ENCODE assay signal across 27 cellular contexts in the genomic region with DNA sequence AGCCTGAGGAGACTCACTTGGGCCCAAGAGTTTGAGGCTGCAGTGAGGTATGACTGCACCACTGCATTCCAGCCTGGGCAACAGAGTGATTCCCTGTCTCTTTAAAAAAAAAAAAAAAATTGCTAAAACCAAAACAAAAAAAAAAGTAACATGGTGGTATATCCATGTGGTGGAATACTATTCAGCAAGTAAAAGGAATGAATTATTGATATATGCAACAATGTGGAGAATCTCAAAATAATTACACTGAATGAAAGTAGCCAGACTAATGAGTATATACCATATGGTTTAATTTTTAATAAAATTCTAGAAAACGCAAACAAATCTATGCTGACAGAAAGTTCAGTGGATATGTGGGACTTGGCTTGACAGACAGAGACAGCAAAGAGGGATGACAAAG.
"Had no signal": no experiment of that assay in that cellular context is flagged by ENCODE, and none has a peak within 500 bp of the region (broad histone marks: within the 10 kb centered on the region; RNA-seq: fewer than 3 reads in every experiment).

No MANE protein-coding gene starts in this region.

- H3K27me3 ChIP-seq: neutrophil, pancreas, right lobe of liver, sigmoid colon, stomach, thyroid gland, tibial nerve, upper lobe of left lung, vagina had no signal

- FAIRE-seq: pancreas, small intestine, urothelium cell line had no signal

- H3K9me3 ChIP-seq: neutrophil, pancreas, psoas muscle, right lobe of liver, thyroid gland, vagina had no signal

- DNase-seq: naive thymus-derived CD8-positive, alpha-beta T cell; nephron progenitor cell; nucleus accumbens; pancreas; posterior cingulate gyrus; psoas muscle; right cardiac atrium; right lobe of liver; sigmoid colon; small intestine; stimulated activated CD4-positive, alpha-beta T cell treated with anti-CD3 and anti-CD28 coated beads, Interleukin-15, amount 100 ng/mL, for 24 hours; stimulated activated CD4-positive, alpha-beta T cell treated with anti-CD3 and anti-CD28 coated beads, Interleukin-2, amount 100 ng/mL, for 24 hours; stimulated activated CD4-positive, alpha-beta T cell treated with anti-CD3 and anti-CD28 coated beads, Interleukin-2, amount 100 ng/mL, for 48 hours; stimulated activated CD4-positive, alpha-beta T cell treated with anti-CD3 and anti-CD28 coated beads, Interleukin-4, amount 100 ng/mL, for 24 hours; stimulated activated naive B cell treated with anti-CD40 and anti-IgM and Interleukin-4, amounts not matched to agents 10 μg/mL and 1 μg/mL and 100 μg/mL, for 72 hours; stimulated activated naive CD4-positive, alpha-beta T cell treated with Interleukin-2 at 50 U/mL for 16 hours; stomach; thyroid gland; trophoblast cell; upper lobe of left lung had no signal

- H3K4me3 ChIP-seq: pancreas, psoas muscle, right lobe of liver, sigmoid colon, stomach, thoracic aorta, thyroid gland, tibial nerve, upper lobe of left lung, vagina had no signal

- ATAC-seq: naive thymus-derived CD8-positive, alpha-beta T cell; natural killer cell treated with Interleukin-12 subunit alpha and Interleukin-12 subunit beta and Interleukin-15 and Interleukin-18, amount 100 ng/mL, for 72 hours; pancreas; psoas muscle; right cardiac atrium; right lobe of liver; stimulated activated effector memory CD8-positive, alpha-beta T cell treated with anti-CD3 and anti-CD28 coated beads, Interleukin-12 subunit alpha, Interleukin-12 subunit beta, amount 100 ng/mL, for 72 hours; stimulated activated naive B cell treated with anti-CD40 and anti-IgM and Interleukin-4, amounts not matched to agents 10 μg/mL and 1 μg/mL and 100 μg/mL, for 72 hours had no signal

- H3K36me3 ChIP-seq: neutrophil, pancreas, right lobe of liver had no signal

- H3K27ac ChIP-seq: neutrophil, pancreas, psoas muscle, right lobe of liver, sigmoid colon, stomach, thoracic aorta, thyroid gland, tibial nerve, upper lobe of left lung, vagina had no signal

- H3K4me1 ChIP-seq: pancreas, psoas muscle, right lobe of liver, sigmoid colon, stomach, thyroid gland, tibial nerve, upper lobe of left lung, vagina had no signal
